ENCODE assay signal across 10 cellular contexts in the genomic region with DNA sequence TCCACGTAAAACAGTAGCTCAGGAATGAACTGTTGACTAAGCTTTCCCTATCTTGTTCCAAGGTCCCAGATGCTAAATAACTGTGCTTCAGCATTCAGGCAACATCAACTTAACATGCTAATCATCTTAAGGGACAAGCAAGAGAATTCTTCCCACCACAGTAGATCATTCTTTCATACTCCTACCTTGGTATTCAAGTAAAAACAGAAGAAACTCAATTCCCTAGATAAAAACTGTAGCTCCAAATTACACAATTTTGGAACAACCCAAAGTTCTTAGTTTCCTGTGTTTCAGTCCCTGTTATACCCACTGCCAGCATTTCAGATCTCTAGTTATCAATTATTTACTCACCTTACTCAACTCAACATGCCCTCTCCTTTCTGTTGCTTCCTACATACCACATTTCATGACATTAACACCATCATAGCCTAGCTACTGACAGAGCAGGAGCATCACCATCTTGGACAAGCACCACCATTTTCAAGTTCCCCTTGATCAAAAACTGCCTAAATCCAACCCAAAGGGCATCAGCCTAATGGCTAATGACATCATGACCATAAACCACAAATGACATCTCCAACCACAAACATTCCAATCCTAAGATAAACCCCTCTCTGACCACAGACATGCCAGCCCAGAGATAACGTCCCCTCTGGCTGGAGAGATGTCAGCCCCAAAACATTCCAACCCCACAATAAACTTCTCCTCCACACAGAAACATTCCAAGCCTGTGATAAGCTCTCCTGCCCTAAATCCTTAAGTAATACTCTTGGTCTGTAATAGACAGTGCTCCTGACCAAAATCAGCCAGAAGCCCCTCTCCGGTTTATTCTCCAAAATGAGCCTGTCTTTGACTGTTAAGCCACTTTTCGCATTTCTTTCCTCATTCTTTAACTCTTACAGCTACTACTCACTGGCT.
DNase-seq lines count a peak whose midpoint lies in the region; ATAC-seq and TF ChIP-seq lines count a peak whose summit lies in the region.
"Had no signal": no experiment of that assay in that cellular context is flagged by ENCODE, and none has a peak within 500 bp of the region (broad histone marks: within the 10 kb centered on the region; RNA-seq: fewer than 3 reads in every experiment).

No MANE protein-coding gene starts in this region.

- H3K36me3 Mint-ChIP-seq in CD8-positive, alpha-beta T cell, result peaks cover 8% of the 10 kb centered on the region

- peaks cover 42% of the 10 kb centered on the region for H3K4me1 Mint-ChIP-seq in CD8-positive, alpha-beta T cell (ENCODE audit: low read depth)

- H3K4me3 Mint-ChIP-seq in CD8-positive, alpha-beta T cell, result no peak overlapping the region
- H3K4me3 Mint-ChIP-seq: activated naive CD4-positive, alpha-beta T cell treated with anti-CD3 and anti-CD28 coated beads for 36 hours; CD4-positive, CD25-positive, alpha-beta regulatory T cell had no signal

- H3K27me3 Mint-ChIP-seq in CD8-positive, alpha-beta T cell (ENCODE audit: low read depth), result no peaks in the 10 kb centered on the region
- H3K27me3 Mint-ChIP-seq: CD4-positive, CD25-positive, alpha-beta regulatory T cell had no signal

- H3K4me3 ChIP-seq in left ventricle myocardium inferior (no peak overlapping the region), foreskin fibroblast (ENCODE audit: low read depth in 1 of 2, low read length in 2 of 2) (no peak overlapping the region)
- H3K4me3 ChIP-seq in CD8-positive, alpha-beta T cell (ENCODE audit: low read depth, low read length), result no peak overlapping the region

- H3K9me3 ChIP-seq in left ventricle myocardium inferior (replicated peaks), result no peaks in the 10 kb centered on the region
- H3K9me3 ChIP-seq in CD8-positive, alpha-beta T cell (ENCODE audit: low read length), result no peaks in the 10 kb centered on the region

- CTCF ChIA-PET in CD8-positive, alpha-beta T cell (lab: Charles Lee), result interaction anchor here (1.2 kb wide), 1 partner anchor 65 kb away, joined by 3 read pairs; no protein-coding TSS in a partner anchor

- peaks cover 61% of the 10 kb centered on the region for H3K4me1 ChIP-seq in left ventricle myocardium inferior
- H3K4me1 ChIP-seq in CD8-positive, alpha-beta T cell (ENCODE audit: insufficient read depth, low read length), result peaks cover 2% of the 10 kb centered on the region

- intact Hi-C loops in left cardiac atrium (cut with DNase I) (no loop called here), left ventricle myocardium inferior (cut with micrococcal nuclease) (no loop called here)
- intact Hi-C loops in CD8-positive, alpha-beta T cell (cut with DNase I, micrococcal nuclease), result no loop called here

- TF ChIP-seq CTCF in left ventricle myocardium inferior (IDR thresholded peaks at IDR 0.05; ENCODE audit: borderline replicate concordance) (no peak), foreskin fibroblast (IDR thresholded peaks at IDR 0.05; ENCODE audit: low read depth, low read length) (no peak), GM20000 (IDR thresholded peaks at IDR 0.05; ENCODE audit: extremely low read depth, missing control alignments) (no peak)
- TF ChIP-seq CTCF in CD8-positive, alpha-beta T cell (IDR thresholded peaks at IDR 0.05), result no peak

- DNase-seq in left cardiac atrium (no peak), left ventricle myocardium inferior (no peak), T1000 (lab: John Stamatoyannopoulos, UW) (peak; percentile 80), foreskin fibroblast (peak; percentile 91 to 92), GM20000 (ENCODE audit: low spot score) (no peak), NCI-H1417 treated with DMSO at 0.1 percent for 48 hours (lab: John Stamatoyannopoulos, UW) (no peak)
- DNase-seq in CD8-positive, alpha-beta T cell, result no peak
- DNase-seq: activated naive CD4-positive, alpha-beta T cell treated with anti-CD3 and anti-CD28 coated beads for 36 hours; CD4-positive, CD25-positive, alpha-beta regulatory T cell had no signal

- no peak overlapping the region for H3K27ac Mint-ChIP-seq in CD8-positive, alpha-beta T cell
- H3K27ac Mint-ChIP-seq: activated naive CD4-positive, alpha-beta T cell treated with anti-CD3 and anti-CD28 coated beads for 36 hours had no signal

- peak; percentile 70 to 80 for ATAC-seq in left cardiac atrium
- ATAC-seq in CD8-positive, alpha-beta T cell, result no peak

- H3K27ac ChIP-seq in left ventricle myocardium inferior (replicated peaks) (no peak overlapping the region), temporal lobe (ENCODE audit: low read depth, low read length) (peak overlapping the region; percentile 23)
- no peak overlapping the region for H3K27ac ChIP-seq in CD8-positive, alpha-beta T cell (ENCODE audit: low read depth, low read length)

- no peaks in the 10 kb centered on the region for H3K27me3 ChIP-seq in left ventricle myocardium inferior (ENCODE audit: low read depth)
- no peaks in the 10 kb centered on the region for H3K27me3 ChIP-seq in CD8-positive, alpha-beta T cell (ENCODE audit: insufficient read depth, low read length)

- no peaks in the 10 kb centered on the region for H3K9me3 Mint-ChIP-seq in CD8-positive, alpha-beta T cell
- H3K9me3 Mint-ChIP-seq: activated naive CD4-positive, alpha-beta T cell treated with anti-CD3 and anti-CD28 coated beads for 36 hours had no signal

- POLR2A ChIA-PET in CD8-positive, alpha-beta T cell (lab: Charles Lee), result no interaction called here

- peaks cover 4% of the 10 kb centered on the region for H3K36me3 ChIP-seq in left ventricle myocardium inferior
- H3K36me3 ChIP-seq in CD8-positive, alpha-beta T cell (ENCODE audit: insufficient read depth, low read length), result no peaks in the 10 kb centered on the region

Comparison
In these comparisons a context has a peak if more than half of its experiments do, and no peak if none do; other contexts are left out.
1. DNase-seq: peak in T1000 (single experiment) and foreskin fibroblast (2 of 2); none in left cardiac atrium (single experiment), left ventricle myocardium inferior (single experiment), GM20000 (single experiment), NCI-H1417 treated with DMSO at 0.1 percent for 48 hours (single experiment) and CD8-positive, alpha-beta T cell (0 of 7).